10 cellular contexts compared by ENCODE assay signal in genomic region chr16:28192811-28193529, GRCh38. TPM values are rescaled to one million over a fixed set of nuclear protein-coding genes. Genes with fewer than 3 reads are reported as not detected.
DNase-seq lines count a peak whose midpoint lies in the region; ATAC-seq, FAIRE-seq and TF ChIP-seq lines count a peak whose summit lies in the region.
"Had no signal": no experiment of that assay in that cellular context is flagged by ENCODE, and none has a peak within 500 bp of the region (broad histone marks: within the 10 kb centered on the region; RNA-seq: fewer than 3 reads in every experiment).

No MANE protein-coding gene starts in this region.

- H3K9me3 Mint-ChIP-seq in endodermal cell = no peaks in the 10 kb centered on the region

- H3K27me3 ChIP-seq in endodermal cell (ENCODE audit: control insufficient read depth, insufficient read depth, low read length, poor library complexity, severe bottlenecking) (no peaks in the 10 kb centered on the region), right atrium auricular region (no peaks in the 10 kb centered on the region)

- intact Hi-C loops in kidney (cut with DNase I) = no loop called here

- 95 to 98% methylated on average over 8 to 10 of the region's 10 CpGs for WGBS in endodermal cell (ENCODE audit: insufficient coverage in 1 of 2, insufficient read length in 1 of 2), 2 experiments

- peaks cover 18% of the 10 kb centered on the region for H3K36me3 Mint-ChIP-seq in endodermal cell (ENCODE audit: low read depth)

- H3K36me3 ChIP-seq in endodermal cell (ENCODE audit: control insufficient read depth, insufficient read depth, low read length) (no peaks in the 10 kb centered on the region), right atrium auricular region (no peaks in the 10 kb centered on the region), kidney (ENCODE audit: control insufficient read depth in 1 of 2, insufficient read depth in 2 of 2, low read length in 2 of 2) (no peaks in the 10 kb centered on the region)

- FAIRE-seq in kidney (lab: Jason Lieb, UNC) = no peak
- FAIRE-seq: keratinocyte had no signal

- no peak overlapping the region for H3K9ac ChIP-seq in endodermal cell (ENCODE audit: extremely low read depth, low read length, poor library complexity, severe bottlenecking)
- no peak overlapping the region for H3K9ac ChIP-seq in kidney (ENCODE audit: low read length in 2 of 2)
- H3K9ac ChIP-seq: KMS-11 had no signal

- peaks cover 30% of the 10 kb centered on the region for H3K4me1 Mint-ChIP-seq in endodermal cell

- no peaks in the 10 kb centered on the region for H3K27me3 Mint-ChIP-seq in endodermal cell (ENCODE audit: insufficient read depth)

- H3K4me1 ChIP-seq in endodermal cell (ENCODE audit: control insufficient read depth, insufficient read depth, low read length) (no peaks in the 10 kb centered on the region), right atrium auricular region (peaks cover 0 to 16% of the 10 kb centered on the region in 2 donors), kidney (ENCODE audit: control insufficient read depth in 1 of 2, insufficient read depth in 1 of 2, low read depth in 1 of 2, low read length in 2 of 2) (peaks cover 0 to 4% of the 10 kb centered on the region in 2 donors)

- ATAC-seq in GM18870 (IDR thresholded peaks at IDR 0.05; ENCODE audit: unreplicated experiment) = peak; percentile 42
- peak; percentile 43 for ATAC-seq in HG03159 (IDR thresholded peaks at IDR 0.05; ENCODE audit: unreplicated experiment)
- ATAC-seq in activated CD4-positive, CD25-positive, alpha-beta regulatory T cell treated with anti-CD3 and anti-CD28 coated beads, Interleukin-2, amount 50 U/mL, for 24 hours = peak; percentile 77 to 84

- H3K9me3 ChIP-seq in endodermal cell (ENCODE audit: control insufficient read depth, low read length) = no peaks in the 10 kb centered on the region
- no peaks in the 10 kb centered on the region for H3K9me3 ChIP-seq in right atrium auricular region
- no peaks in the 10 kb centered on the region for H3K9me3 ChIP-seq in kidney (ENCODE audit: control insufficient read depth in 1 of 2, low read length in 2 of 2)

- H3K27ac ChIP-seq in endodermal cell (ENCODE audit: low read depth, low read length) (no peak overlapping the region), right atrium auricular region (no peak overlapping the region), kidney (ENCODE audit: low read depth in 2 of 2, low read length in 2 of 2) (peak overlapping the region in 1 of 2 donors; percentile 2)
- H3K27ac ChIP-seq: KMS-11 had no signal

- H3K4me3 Mint-ChIP-seq in endodermal cell = no peak overlapping the region

- peak overlapping the region; percentile 26 for H3K27ac Mint-ChIP-seq in endodermal cell

- H3K4me3 ChIP-seq in endodermal cell (ENCODE audit: low read length) (no peak overlapping the region), right atrium auricular region (no peak overlapping the region), kidney (ENCODE audit: low read length in 2 of 2) (no peak overlapping the region)

- TF ChIP-seq CTCF in endodermal cell (conservative IDR thresholded peaks at IDR 0.05) = no peak
- TF ChIP-seq CTCF in right atrium auricular region (IDR thresholded peaks at IDR 0.05) = no peak
- no peak for TF ChIP-seq CTCF in kidney (IDR thresholded peaks at IDR 0.05; ENCODE audit: borderline replicate concordance, extremely low read depth, insufficient read depth)

- no peak for DNase-seq in endodermal cell
- DNase-seq in stimulated activated CD8-positive, alpha-beta memory T cell treated with anti-CD3 and anti-CD28 coated beads, Interleukin-2, amount 100 ng/mL, for 48 hours (ENCODE audit: low read depth in 2 of 2) = peak; percentile 59
- DNase-seq in AG20443 (ENCODE audit: low spot score) = no peak
- DNase-seq in right atrium auricular region (ENCODE audit: low spot score) = no peak
- DNase-seq in kidney = no peak

RNA-seq across cellular contexts. Expression of gene XPO6, which starts 18.8 kb away (rescaled TPM):
- total RNA-seq in endodermal cell (10 to 100 TPM; 84.7 to 92.4 TPM), right atrium auricular region (10 to 100 TPM; 17.9 to 29.8 TPM), kidney (98.8 TPM)
- 79.6 TPM for polyA plus RNA-seq in endodermal cell (2013, experiment 1 of 2)
- 78.4 TPM for polyA plus RNA-seq in endodermal cell (2013, experiment 2 of 2)
- polyA plus RNA-seq in kidney (ENCODE audit: insufficient read depth, low read depth, low replicate concordance) = 57.2 TPM

Comparison
In these comparisons a context has a peak if more than half of its experiments do, and no peak if none do; other contexts are left out.
1. DNase-seq: peak in stimulated activated CD8-positive, alpha-beta memory T cell treated with anti-CD3 and anti-CD28 coated beads, Interleukin-2, amount 100 ng/mL, for 48 hours (2 of 2); none in endodermal cell (single experiment), AG20443 (single experiment), right atrium auricular region (single experiment) and kidney (single experiment).
2. Peak in every context shown above with its lines, with median percentiles within 50 percentile points of each other: ATAC-seq.